ENCODE assay signal across 1 cellular context in the genomic region with DNA sequence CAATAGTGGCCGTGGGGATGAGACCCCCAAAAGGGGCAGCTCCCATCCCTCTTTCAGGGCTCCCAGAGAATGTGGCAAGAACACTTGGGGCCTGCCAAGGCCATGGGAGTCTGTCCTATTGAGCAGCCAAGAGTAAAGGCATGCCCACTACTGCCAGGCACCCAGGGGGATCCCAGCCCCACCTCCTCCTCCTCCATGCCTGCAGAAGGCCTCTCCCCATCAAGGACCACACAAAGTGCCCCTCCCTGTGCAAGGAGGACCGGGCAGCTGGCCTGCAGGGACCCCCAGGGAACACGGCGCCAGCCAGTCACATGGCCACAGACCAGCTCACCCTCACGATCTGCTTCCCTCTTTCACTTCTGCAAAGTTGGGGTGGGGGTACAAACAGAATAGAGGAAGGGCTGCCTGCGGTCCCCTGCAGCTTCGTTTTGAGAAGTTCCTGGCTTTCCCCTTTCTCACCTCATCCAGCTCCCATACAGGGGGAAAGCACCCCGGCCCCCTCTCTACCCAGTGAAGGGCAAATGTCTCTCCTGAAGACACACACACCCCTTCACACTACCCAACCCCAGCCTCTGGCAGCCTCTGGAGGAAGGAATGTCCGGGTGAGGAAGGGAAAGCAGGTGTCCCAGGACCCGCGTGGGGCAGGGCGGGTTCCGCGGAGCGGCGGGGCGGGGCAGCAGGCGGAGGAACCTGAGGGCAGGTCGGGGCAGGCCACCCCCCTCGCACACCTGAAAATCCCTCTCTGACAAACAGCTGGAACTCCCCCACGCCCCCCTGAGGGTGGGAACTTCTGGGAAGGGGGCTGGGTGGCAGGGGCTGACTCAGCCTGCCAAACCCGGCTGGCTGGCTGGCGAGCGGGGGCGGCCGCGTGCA.
TF ChIP-seq lines count a peak whose summit lies in the region.

No MANE protein-coding gene starts in this region.

TF ChIP-seq in H1, 55 proteins besides CTCF, POLR2A, EP300 and RAD21:
- TF ChIP-seq SIN3A (conservative IDR thresholded peaks at IDR 0.05 in 1 of 2, IDR thresholded peaks at IDR 0.05 in 1 of 2; ENCODE audit: low read depth in 1 of 2, low read length in 2 of 2) (peak; percentile 71 to 81; a peak in 3 of 4 replicates), TEAD4 (IDR thresholded peaks at IDR 0.05; ENCODE audit: low read depth, low read length) (peak; percentile 71), BACH1 (IDR thresholded peaks at IDR 0.05; ENCODE audit: low read length) (peak; percentile 31; the same call in 1 of the 2 replicates), TBP (IDR thresholded peaks at IDR 0.05; ENCODE audit: low read depth, low read length) (no peak), SP4 (IDR thresholded peaks at IDR 0.05; ENCODE audit: low read length) (no peak), FOSL1 (IDR thresholded peaks at IDR 0.05; ENCODE audit: insufficient read depth, low read depth, low read length) (no peak), HDAC2 (IDR thresholded peaks at IDR 0.05; ENCODE audit: borderline replicate concordance in 1 of 2, low read depth in 2 of 2, low read length in 2 of 2) (peak in 1 of 2 experiments; percentile 62; a peak in 1 of 4 replicates)
- TF ChIP-seq, protein P1, sequence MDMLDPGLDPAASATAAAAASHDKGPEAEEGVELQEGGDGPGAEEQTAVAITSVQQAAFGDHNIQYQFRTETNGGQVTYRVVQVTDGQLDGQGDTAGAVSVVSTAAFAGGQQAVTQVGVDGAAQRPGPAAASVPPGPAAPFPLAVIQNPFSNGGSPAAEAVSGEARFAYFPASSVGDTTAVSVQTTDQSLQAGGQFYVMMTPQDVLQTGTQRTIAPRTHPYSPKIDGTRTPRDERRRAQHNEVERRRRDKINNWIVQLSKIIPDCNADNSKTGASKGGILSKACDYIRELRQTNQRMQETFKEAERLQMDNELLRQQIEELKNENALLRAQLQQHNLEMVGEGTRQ (IDR thresholded peaks at IDR 0.05; ENCODE audit: low read length): peak; percentile 19; the same call in 1 of the 2 replicates
- TF ChIP-seq, protein P2, sequence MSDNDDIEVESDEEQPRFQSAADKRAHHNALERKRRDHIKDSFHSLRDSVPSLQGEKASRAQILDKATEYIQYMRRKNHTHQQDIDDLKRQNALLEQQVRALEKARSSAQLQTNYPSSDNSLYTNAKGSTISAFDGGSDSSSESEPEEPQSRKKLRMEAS (IDR thresholded peaks at IDR 0.05): 0 out of 2 replicates have a peak, but pooled peaks have one; percentile 35
- TF ChIP-seq, protein P3, sequence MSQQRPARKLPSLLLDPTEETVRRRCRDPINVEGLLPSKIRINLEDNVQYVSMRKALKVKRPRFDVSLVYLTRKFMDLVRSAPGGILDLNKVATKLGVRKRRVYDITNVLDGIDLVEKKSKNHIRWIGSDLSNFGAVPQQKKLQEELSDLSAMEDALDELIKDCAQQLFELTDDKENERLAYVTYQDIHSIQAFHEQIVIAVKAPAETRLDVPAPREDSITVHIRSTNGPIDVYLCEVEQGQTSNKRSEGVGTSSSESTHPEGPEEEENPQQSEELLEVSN (IDR thresholded peaks at IDR 0.05): 0 out of 2 replicates have a peak, but pooled peaks have one; percentile 25
TF ChIP-seq in H1: peak in this region for 7.
